In the genomic region with DNA sequence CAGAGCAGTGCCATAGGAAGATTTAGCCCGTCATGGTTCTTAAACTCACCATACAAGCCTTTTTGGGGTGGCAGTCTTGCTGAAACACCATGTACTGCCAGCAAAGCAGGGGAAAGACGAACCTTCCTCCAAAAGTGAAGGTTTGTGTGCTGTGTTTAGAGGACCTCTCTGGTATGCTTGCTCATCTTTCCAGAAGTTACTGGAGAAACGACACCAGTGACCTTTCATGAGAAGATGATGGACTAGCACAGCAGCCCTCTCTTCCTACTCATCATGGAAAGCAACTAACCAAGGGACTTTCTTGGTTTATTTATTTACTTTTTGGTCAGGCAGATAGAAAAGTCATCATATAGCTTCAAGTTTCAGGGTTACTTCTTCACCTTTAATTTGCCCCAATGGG, we compare ENCODE assay signal across 20 cellular contexts.
DNase-seq lines count a peak whose midpoint lies in the region; ATAC-seq and TF ChIP-seq lines count a peak whose summit lies in the region.
"Had no signal": no experiment of that assay in that cellular context is flagged by ENCODE, and none has a peak within 500 bp of the region (broad histone marks: within the 10 kb centered on the region; RNA-seq: fewer than 3 reads in every experiment).

No MANE protein-coding gene starts in this region.

- peaks cover 78 to 89% (median 79%) of the 10 kb centered on the region in 10 experiments for H3K4me1 ChIP-seq in BLaER1 treated with 17β-estradiol and CSF1 and Interleukin-3, amounts not matched to agents 10 nM and 100 nM
- H3K4me1 ChIP-seq in PC-9 (replicated peaks; ENCODE audit: insufficient read depth) (peaks cover 12% of the 10 kb centered on the region), osteoblast (ENCODE audit: insufficient read depth, low read length) (peaks cover 13% of the 10 kb centered on the region)
- H3K4me1 ChIP-seq: HAP-1, parathyroid adenoma had no signal

- H3K9me3 ChIP-seq in BLaER1 treated with 17β-estradiol and CSF1 and Interleukin-3, amounts not matched to agents 10 nM and 100 nM (replicated peaks in 1 of 11): peaks cover 0 to 10% (median 0%) of the 10 kb centered on the region in 11 experiments; a peak in 8 of 22 replicates
- H3K9me3 ChIP-seq in PC-9 (ENCODE audit: insufficient read depth, low read depth): no peaks in the 10 kb centered on the region
- H3K9me3 ChIP-seq in osteoblast (ENCODE audit: low read depth, low read length): no peaks in the 10 kb centered on the region
- H3K9me3 ChIP-seq: HAP-1, heart right ventricle, vagina had no signal

- intact Hi-C loops in PC-9 (cut with micrococcal nuclease; ENCODE audit: unreplicated experiment): loop anchor here (1.0 kb wide), 2 partner anchors 250 to 274 kb away; no protein-coding TSS in a partner anchor

- H3K36me3 ChIP-seq in BLaER1 treated with 17β-estradiol and CSF1 and Interleukin-3, amounts not matched to agents 10 nM and 100 nM: no peaks in the 10 kb centered on the region
- H3K36me3 ChIP-seq in PC-9 (ENCODE audit: low read depth): no peaks in the 10 kb centered on the region
- H3K36me3 ChIP-seq in osteoblast (ENCODE audit: insufficient read depth, low read length): no peaks in the 10 kb centered on the region
- H3K36me3 ChIP-seq: HAP-1, heart right ventricle, vagina had no signal

- H2AFZ ChIP-seq in PC-9 (no peak overlapping the region; the same call in 1 of the 2 replicates), osteoblast (ENCODE audit: low read length) (peak overlapping the region; percentile 3)
- H2AFZ ChIP-seq: parathyroid adenoma had no signal

- no peaks in the 10 kb centered on the region for H4K20me1 ChIP-seq in BLaER1 treated with 17β-estradiol and CSF1 and Interleukin-3, amounts not matched to agents 10 nM and 100 nM
- H4K20me1 ChIP-seq in PC-9 (ENCODE audit: insufficient read depth) (no peaks in the 10 kb centered on the region), osteoblast (ENCODE audit: insufficient read depth, low read length) (no peaks in the 10 kb centered on the region)

- BruUV-seq in PC-9 (replicated peaks; lab: Mats Ljungman, UMichigan): no TSS peak

- POLR2A ChIA-PET in PC-9 (lab: Charles Lee; ENCODE audit: unreplicated experiment): no interaction called here

- peak overlapping the region in 8 of 11 experiments; percentile 1 to 56 (median 18); a peak in 9 of 22 replicates for H3K27ac ChIP-seq in BLaER1 treated with 17β-estradiol and CSF1 and Interleukin-3, amounts not matched to agents 10 nM and 100 nM
- H3K27ac ChIP-seq in PC-9 (peak overlapping the region; percentile 59), osteoblast (ENCODE audit: low read depth, low read length) (no peak overlapping the region)
- H3K27ac ChIP-seq: heart right ventricle, parathyroid adenoma, vagina had no signal

- H3F3A ChIP-seq in PC-9 (ENCODE audit: insufficient read depth, low read depth): peaks cover 5% of the 10 kb centered on the region; the same call in 1 of the 2 replicates

- H3K9ac ChIP-seq in BLaER1 treated with 17β-estradiol and CSF1 and Interleukin-3, amounts not matched to agents 10 nM and 100 nM: no peak overlapping the region
- H3K9ac ChIP-seq: parathyroid adenoma had no signal

- CTCF ChIA-PET in PC-9 (lab: Charles Lee): no interaction called here

- no peaks in the 10 kb centered on the region for H3K27me3 ChIP-seq in BLaER1 treated with 17β-estradiol and CSF1 and Interleukin-3, amounts not matched to agents 10 nM and 100 nM
- H3K27me3 ChIP-seq in PC-9 (ENCODE audit: insufficient read depth, low read depth) (no peaks in the 10 kb centered on the region), osteoblast (ENCODE audit: insufficient read depth, low read length) (no peaks in the 10 kb centered on the region)
- H3K27me3 ChIP-seq: heart right ventricle, vagina had no signal

- ATAC-seq in GM21737 (IDR thresholded peaks at IDR 0.05; ENCODE audit: unreplicated experiment) (peak; percentile 16), HG03442 (IDR thresholded peaks at IDR 0.05; ENCODE audit: unreplicated experiment) (no peak), GM21390 (IDR thresholded peaks at IDR 0.05; ENCODE audit: unreplicated experiment) (no peak), GM18519 (IDR thresholded peaks at IDR 0.05; ENCODE audit: low FRiP score, unreplicated experiment) (no peak)

- no peaks in the 10 kb centered on the region for H3K9me2 ChIP-seq in PC-9 (ENCODE audit: insufficient read depth)

- H3K4me3 ChIP-seq in BLaER1 treated with 17β-estradiol and CSF1 and Interleukin-3, amounts not matched to agents 10 nM and 100 nM: no peak overlapping the region; a peak in 1 of 20 replicates
- H3K4me3 ChIP-seq in PC-9 (no peak overlapping the region), osteoblast (ENCODE audit: insufficient read depth, low read length) (no peak overlapping the region)
- H3K4me3 ChIP-seq: HAP-1, heart right ventricle, vagina had no signal

- peak overlapping the region in 10 of 11 experiments; percentile 1 to 41 (median 16); a peak in 13 of 22 replicates for H3K4me2 ChIP-seq in BLaER1 treated with 17β-estradiol and CSF1 and Interleukin-3, amounts not matched to agents 10 nM and 100 nM
- H3K4me2 ChIP-seq in PC-9 (peak overlapping the region; percentile 36), osteoblast (ENCODE audit: insufficient read depth, low read length) (peak overlapping the region; percentile 12)

- DNase-seq in PC-9 (no peak), osteoblast (ENCODE audit: insufficient read length, low spot score, missing footprints) (no peak), activated gamma-delta T cell (lab: John Stamatoyannopoulos, UW) (no peak)
- DNase-seq: activated CD4-positive, alpha-beta T cell treated with anti-CD3 and anti-CD28 coated beads for 48 hours; activated naive CD4-positive, alpha-beta T cell treated with anti-CD3 and anti-CD28 coated beads, Interleukin-2, amount 50 U/mL, for 16 hours; DMS79; heart right ventricle; kidney; NCI-H1105; SHP77; small intestine; T1000 had no signal

- H3K79me2 ChIP-seq in PC-9 (ENCODE audit: low read depth): no peaks in the 10 kb centered on the region
- H3K79me2 ChIP-seq in osteoblast (ENCODE audit: insufficient read depth, low read length): no peaks in the 10 kb centered on the region
- H3K79me2 ChIP-seq: parathyroid adenoma had no signal

- TF ChIP-seq CTCF in PC-9 (conservative IDR thresholded peaks at IDR 0.05) (no peak), osteoblast (IDR thresholded peaks at IDR 0.05; ENCODE audit: extremely low read depth, low read depth, low read length) (no peak)
